Comparison of ENCODE assay signal across 16 cellular contexts in genomic region chr3:42504334-42505202, GRCh38. TPM values are rescaled to one million over a fixed set of nuclear protein-coding genes. Genes with fewer than 3 reads are reported as not detected.
DNase-seq lines count a peak whose midpoint lies in the region; ATAC-seq and TF ChIP-seq lines count a peak whose summit lies in the region.
"Had no signal": no experiment of that assay in that cellular context is flagged by ENCODE, and none has a peak within 500 bp of the region (broad histone marks: within the 10 kb centered on the region; RNA-seq: fewer than 3 reads in every experiment).

No MANE protein-coding gene starts in this region.

- H3K4me3 Mint-ChIP-seq in activated CD4-positive, alpha-beta memory T cell treated with anti-CD3 and anti-CD28 coated beads for 36 hours: no peak overlapping the region
- no peak overlapping the region for H3K4me3 Mint-ChIP-seq in activated CD4-positive, alpha-beta memory T cell treated with anti-CD3 and anti-CD28 coated beads, Interleukin-2, amount 10 ng/mL, durations not matched to agents 7 days and 5 days
- H3K4me3 Mint-ChIP-seq in activated B cell treated with CpG ODN at 0.5 μM for 24 hours: peak overlapping the region; percentile 8
- H3K4me3 Mint-ChIP-seq in stimulated activated effector memory CD8-positive, alpha-beta T cell treated with anti-CD3 and anti-CD28 coated beads, Interleukin-12 subunit alpha, Interleukin-12 subunit beta, amount 100 ng/mL, for 72 hours: peak overlapping the region; percentile 90

- H3K4me3 ChIP-seq in left lung: peak overlapping the region in 1 of 2 donors; percentile 49

- ATAC-seq in activated B cell treated with CpG ODN at 0.5 μM for 24 hours (ENCODE audit: low read depth) (no peak), left lung (no peak)
- ATAC-seq in stimulated activated effector memory CD8-positive, alpha-beta T cell treated with anti-CD3 and anti-CD28 coated beads, Interleukin-12 subunit alpha, Interleukin-12 subunit beta, amount 100 ng/mL, for 72 hours: no peak
- ATAC-seq: esophagus mucosa had no signal

- intact Hi-C loops in activated CD4-positive, alpha-beta memory T cell treated with anti-CD3 and anti-CD28 coated beads for 36 hours (cut with micrococcal nuclease): loop anchor here (5.0 kb wide), 1 partner anchor 98 kb away; the partner anchor contains the start of gene NKTR
- intact Hi-C loops in activated B cell treated with CpG ODN at 0.5 μM for 24 hours (cut with micrococcal nuclease): loop anchor here (5.0 kb wide), 3 partner anchors 78 to 542 kb away; partner anchors contain the start of genes SEC22C and ULK4
- intact Hi-C loops in left lung (cut with DNase I): no loop called here

- H3K9me3 ChIP-seq in left lung: no peaks in the 10 kb centered on the region

- TF ChIP-seq CTCF in activated B cell treated with CpG ODN at 0.5 μM for 24 hours (IDR thresholded peaks at IDR 0.05) (no peak), left lung (IDR thresholded peaks at IDR 0.05) (no peak)

- H3K36me3 Mint-ChIP-seq in activated CD4-positive, alpha-beta memory T cell treated with anti-CD3 and anti-CD28 coated beads for 36 hours: no peaks in the 10 kb centered on the region
- H3K36me3 Mint-ChIP-seq in activated CD4-positive, alpha-beta memory T cell treated with anti-CD3 and anti-CD28 coated beads, Interleukin-2, amount 10 ng/mL, durations not matched to agents 7 days and 5 days (ENCODE audit: low read depth): no peaks in the 10 kb centered on the region
- H3K36me3 Mint-ChIP-seq in activated B cell treated with CpG ODN at 0.5 μM for 24 hours (ENCODE audit: low read depth): no peaks in the 10 kb centered on the region
- no peaks in the 10 kb centered on the region for H3K36me3 Mint-ChIP-seq in stimulated activated effector memory CD8-positive, alpha-beta T cell treated with anti-CD3 and anti-CD28 coated beads, Interleukin-12 subunit alpha, Interleukin-12 subunit beta, amount 100 ng/mL, for 72 hours

- H3K4me1 ChIP-seq in left lung: peaks cover 7 to 47% of the 10 kb centered on the region in 2 donors

- H3K36me3 ChIP-seq in left lung: no peaks in the 10 kb centered on the region

- peak; percentile 7 for DNase-seq in activated CD4-positive, alpha-beta memory T cell treated with anti-CD3 and anti-CD28 coated beads for 36 hours
- DNase-seq in activated CD4-positive, alpha-beta memory T cell treated with anti-CD3 and anti-CD28 coated beads, Interleukin-2, amount 10 ng/mL, durations not matched to agents 7 days and 5 days: no peak
- DNase-seq in activated B cell treated with CpG ODN at 0.5 μM for 24 hours (peak; percentile 6), left lung (peak in 1 of 2 donors; percentile 24), NCI-H187 (lab: John Stamatoyannopoulos, UW) (no peak), ACHN (no peak), GF-D8 (lab: John Stamatoyannopoulos, UW) (no peak)
- DNase-seq in stimulated activated effector memory CD8-positive, alpha-beta T cell treated with anti-CD3 and anti-CD28 coated beads, Interleukin-12 subunit alpha, Interleukin-12 subunit beta, amount 100 ng/mL, for 72 hours (ENCODE audit: low spot score in 2 of 2): no peak
- DNase-seq: central memory CD4-positive, alpha-beta T cell; hippocampal formation; NCI-H1694 treated with DMSO at 0.1 percent for 48 hours; NCI-H82; SHP77 had no signal

- H3K9me3 Mint-ChIP-seq in activated CD4-positive, alpha-beta memory T cell treated with anti-CD3 and anti-CD28 coated beads for 36 hours: no peaks in the 10 kb centered on the region
- H3K9me3 Mint-ChIP-seq in activated CD4-positive, alpha-beta memory T cell treated with anti-CD3 and anti-CD28 coated beads, Interleukin-2, amount 10 ng/mL, durations not matched to agents 7 days and 5 days: no peaks in the 10 kb centered on the region
- H3K9me3 Mint-ChIP-seq in activated B cell treated with CpG ODN at 0.5 μM for 24 hours: no peaks in the 10 kb centered on the region
- H3K9me3 Mint-ChIP-seq in stimulated activated effector memory CD8-positive, alpha-beta T cell treated with anti-CD3 and anti-CD28 coated beads, Interleukin-12 subunit alpha, Interleukin-12 subunit beta, amount 100 ng/mL, for 72 hours: no peaks in the 10 kb centered on the region
- H3K9me3 Mint-ChIP-seq: activated T-helper 2 cell treated with anti-CD3 and anti-CD28 coated beads, Interferon-gamma antibody, Interleukin-2, Interleukin-4, amounts not matched to agents 10 μg/mL and 5 μg/mL and 100 μg/mL, durations not matched to agents 14 hours and 24 hours and 36 hours had no signal

- H3K27ac ChIP-seq in left lung: peak overlapping the region; percentile 47 to 56

- H3K27me3 Mint-ChIP-seq in activated CD4-positive, alpha-beta memory T cell treated with anti-CD3 and anti-CD28 coated beads for 36 hours: peaks cover 16% of the 10 kb centered on the region
- peaks cover 22% of the 10 kb centered on the region for H3K27me3 Mint-ChIP-seq in activated CD4-positive, alpha-beta memory T cell treated with anti-CD3 and anti-CD28 coated beads, Interleukin-2, amount 10 ng/mL, durations not matched to agents 7 days and 5 days
- H3K27me3 Mint-ChIP-seq in activated B cell treated with CpG ODN at 0.5 μM for 24 hours: peaks cover 18% of the 10 kb centered on the region

- peaks cover 8 to 41% of the 10 kb centered on the region in 2 donors for H3K27me3 ChIP-seq in left lung

- CTCF ChIA-PET in activated CD4-positive, alpha-beta memory T cell treated with anti-CD3 and anti-CD28 coated beads for 36 hours (lab: Charles Lee): interaction anchor here (1.2 to 2.1 kb wide), 3 partner anchors 9 to 45 kb away, joined by 3 to 5 read pairs (median 4); no protein-coding TSS in a partner anchor
- CTCF ChIA-PET in activated CD4-positive, alpha-beta memory T cell treated with anti-CD3 and anti-CD28 coated beads, Interleukin-2, amount 10 ng/mL, durations not matched to agents 7 days and 5 days (lab: Charles Lee): no interaction called here
- CTCF ChIA-PET in activated B cell treated with CpG ODN at 0.5 μM for 24 hours (lab: Charles Lee): no interaction called here

- POLR2A ChIA-PET in activated CD4-positive, alpha-beta memory T cell treated with anti-CD3 and anti-CD28 coated beads for 36 hours (lab: Charles Lee): no interaction called here
- POLR2A ChIA-PET in activated CD4-positive, alpha-beta memory T cell treated with anti-CD3 and anti-CD28 coated beads, Interleukin-2, amount 10 ng/mL, durations not matched to agents 7 days and 5 days (lab: Charles Lee): interaction anchor here (1.4 kb wide), 1 partner anchor 22 kb away, joined by 3 read pairs; no protein-coding TSS in a partner anchor
- POLR2A ChIA-PET in activated B cell treated with CpG ODN at 0.5 μM for 24 hours (lab: Charles Lee): no interaction called here

- in situ Hi-C loops in ACHN (cut with HindIII; ENCODE audit: low pct_ligation_motif_present, low pct_unique_long_range_greater_than_20kb, low sequenced_read_pairs): no loop called here

- peaks cover 47% of the 10 kb centered on the region for H3K4me1 Mint-ChIP-seq in activated CD4-positive, alpha-beta memory T cell treated with anti-CD3 and anti-CD28 coated beads for 36 hours (ENCODE audit: low read depth)
- H3K4me1 Mint-ChIP-seq in activated CD4-positive, alpha-beta memory T cell treated with anti-CD3 and anti-CD28 coated beads, Interleukin-2, amount 10 ng/mL, durations not matched to agents 7 days and 5 days: peaks cover 46% of the 10 kb centered on the region
- peaks cover 22% of the 10 kb centered on the region for H3K4me1 Mint-ChIP-seq in activated B cell treated with CpG ODN at 0.5 μM for 24 hours
- peaks cover 34% of the 10 kb centered on the region for H3K4me1 Mint-ChIP-seq in stimulated activated effector memory CD8-positive, alpha-beta T cell treated with anti-CD3 and anti-CD28 coated beads, Interleukin-12 subunit alpha, Interleukin-12 subunit beta, amount 100 ng/mL, for 72 hours

- H3K27ac Mint-ChIP-seq in activated CD4-positive, alpha-beta memory T cell treated with anti-CD3 and anti-CD28 coated beads for 36 hours: peak overlapping the region; percentile 38
- no peak overlapping the region for H3K27ac Mint-ChIP-seq in activated CD4-positive, alpha-beta memory T cell treated with anti-CD3 and anti-CD28 coated beads, Interleukin-2, amount 10 ng/mL, durations not matched to agents 7 days and 5 days
- no peak overlapping the region for H3K27ac Mint-ChIP-seq in activated B cell treated with CpG ODN at 0.5 μM for 24 hours
- H3K27ac Mint-ChIP-seq in stimulated activated effector memory CD8-positive, alpha-beta T cell treated with anti-CD3 and anti-CD28 coated beads, Interleukin-12 subunit alpha, Interleukin-12 subunit beta, amount 100 ng/mL, for 72 hours: no peak overlapping the region
- H3K27ac Mint-ChIP-seq: activated T-helper 2 cell treated with anti-CD3 and anti-CD28 coated beads, Interferon-gamma antibody, Interleukin-2, Interleukin-4, amounts not matched to agents 10 μg/mL and 5 μg/mL and 100 μg/mL, durations not matched to agents 14 hours and 24 hours and 36 hours had no signal

RNA-seq across cellular contexts. Expression of gene VIPR1, which starts 2.1 kb away (rescaled TPM):
- 1 to 10 TPM; 5.9 to 6.5 TPM for total RNA-seq in activated CD4-positive, alpha-beta memory T cell treated with anti-CD3 and anti-CD28 coated beads for 36 hours
- 1 to 10 TPM; 7.5 to 9.6 TPM for total RNA-seq in activated CD4-positive, alpha-beta memory T cell treated with anti-CD3 and anti-CD28 coated beads, Interleukin-2, amount 10 ng/mL, durations not matched to agents 7 days and 5 days
- total RNA-seq in activated B cell treated with CpG ODN at 0.5 μM for 24 hours (3.2 and 3.6 TPM in 2 replicates), left lung (10 to 100 TPM; 60.7 to 82.5 TPM)
- total RNA-seq: A172 had no signal

Comparison
In these comparisons a context has a peak if more than half of its experiments do, and no peak if none do; other contexts are left out.
1. DNase-seq: peak in activated CD4-positive, alpha-beta memory T cell treated with anti-CD3 and anti-CD28 coated beads for 36 hours (single experiment) and activated B cell treated with CpG ODN at 0.5 μM for 24 hours (single experiment); none in activated CD4-positive, alpha-beta memory T cell treated with anti-CD3 and anti-CD28 coated beads, Interleukin-2, amount 10 ng/mL, durations not matched to agents 7 days and 5 days (single experiment), stimulated activated effector memory CD8-positive, alpha-beta T cell treated with anti-CD3 and anti-CD28 coated beads, Interleukin-12 subunit alpha, Interleukin-12 subunit beta, amount 100 ng/mL, for 72 hours (0 of 2), NCI-H187 (0 of 2), ACHN (single experiment) and GF-D8 (single experiment).
2. H3K4me3 Mint-ChIP-seq: peak in activated B cell treated with CpG ODN at 0.5 μM for 24 hours (single experiment) and stimulated activated effector memory CD8-positive, alpha-beta T cell treated with anti-CD3 and anti-CD28 coated beads, Interleukin-12 subunit alpha, Interleukin-12 subunit beta, amount 100 ng/mL, for 72 hours (single experiment); none in activated CD4-positive, alpha-beta memory T cell treated with anti-CD3 and anti-CD28 coated beads for 36 hours (single experiment) and activated CD4-positive, alpha-beta memory T cell treated with anti-CD3 and anti-CD28 coated beads, Interleukin-2, amount 10 ng/mL, durations not matched to agents 7 days and 5 days (single experiment).
3. RNA of gene VIPR1, which starts 2.1 kb away (total RNA-seq): 60.7 to 82.5 TPM in left lung; 7.5 to 9.6 TPM in activated CD4-positive, alpha-beta memory T cell treated with anti-CD3 and anti-CD28 coated beads, Interleukin-2, amount 10 ng/mL, durations not matched to agents 7 days and 5 days, 5.9 to 6.5 TPM in activated CD4-positive, alpha-beta memory T cell treated with anti-CD3 and anti-CD28 coated beads for 36 hours and 3.2 to 3.6 TPM in activated B cell treated with CpG ODN at 0.5 μM for 24 hours; every median in the first group is over 4 times any median in the second.
4. intact Hi-C loops: an anchor here in activated CD4-positive, alpha-beta memory T cell treated with anti-CD3 and anti-CD28 coated beads for 36 hours (5.0 kb wide) and activated B cell treated with CpG ODN at 0.5 μM for 24 hours (5.0 kb wide); none called in left lung.